ENCODE assay signal across 2 cellular contexts in genomic region chr14:34718750-34719304, GRCh38.
TF ChIP-seq lines count a peak whose summit lies in the region.

No MANE protein-coding gene starts in this region.

TF ChIP-seq in endothelial cell of umbilical vein, 7 proteins besides CTCF, POLR2A, EP300 and RAD21:
- TF ChIP-seq JUN (IDR thresholded peaks at IDR 0.05; ENCODE audit: borderline replicate concordance, insufficient read depth, insufficient read length, low read depth): peak; percentile 42
- no peak for TF ChIP-seq POLR2AphosphoS5 (IDR thresholded peaks at IDR 0.05; ENCODE audit: insufficient read depth, low read depth, low read length)
- no peak for TF ChIP-seq FOS (IDR thresholded peaks at IDR 0.05; ENCODE audit: borderline replicate concordance, insufficient read depth, low read length)
TF ChIP-seq in endothelial cell of umbilical vein: peak in this region for 1.

TF ChIP-seq in HEK293T, 16 proteins besides CTCF, POLR2A, EP300 and RAD21:
- TF ChIP-seq ZNF384 (IDR thresholded peaks at IDR 0.05): no peak
- no peak for TF ChIP-seq FOXK2 (IDR thresholded peaks at IDR 0.05)
- TF ChIP-seq FOXM1 (IDR thresholded peaks at IDR 0.05; ENCODE audit: borderline replicate concordance): no peak
- TF ChIP-seq TARDBP (IDR thresholded peaks at IDR 0.05): no peak
- no peak for TF ChIP-seq CTBP1 (IDR thresholded peaks at IDR 0.05; ENCODE audit: borderline replicate concordance)
- TF ChIP-seq PKNOX1 (IDR thresholded peaks at IDR 0.05): no peak
- TF ChIP-seq SP1 (IDR thresholded peaks at IDR 0.05): no peak
- TF ChIP-seq ELF4 (IDR thresholded peaks at IDR 0.05): no peak
- TF ChIP-seq L3MBTL2 (conservative IDR thresholded peaks at IDR 0.05): no peak
- TF ChIP-seq HDGF (IDR thresholded peaks at IDR 0.05; ENCODE audit: borderline replicate concordance): no peak
- TF ChIP-seq LEF1 (IDR thresholded peaks at IDR 0.05; ENCODE audit: borderline replicate concordance): no peak
- no peak for TF ChIP-seq NFRKB (IDR thresholded peaks at IDR 0.05)
- no peak for TF ChIP-seq FOXA1 (IDR thresholded peaks at IDR 0.05)
- TF ChIP-seq SUZ12 (IDR thresholded peaks at IDR 0.05): no peak
- TF ChIP-seq BHLHE40 (IDR thresholded peaks at IDR 0.05; ENCODE audit: borderline replicate concordance): no peak
